In genomic region chr11:86672007-86672621, GRCh38 we compare ENCODE assay signal across 9 cellular contexts. TPM values are rescaled to one million over a fixed set of nuclear protein-coding genes. Genes with fewer than 3 reads are reported as not detected.
DNase-seq lines count a peak whose midpoint lies in the region; ATAC-seq and TF ChIP-seq lines count a peak whose summit lies in the region.
"Had no signal": no experiment of that assay in that cellular context is flagged by ENCODE, and none has a peak within 500 bp of the region (broad histone marks: within the 10 kb centered on the region; RNA-seq: fewer than 3 reads in every experiment).

Gene ME3 (minus strand): TSS chr11:86672616.

- H3K27ac ChIP-seq in RWPE2 (ENCODE audit: poor library complexity, severe bottlenecking): peak within 1 kb of the TSS; percentile 15
- no peak within 1 kb of the TSS for H3K27ac ChIP-seq in neutrophil
- peak within 1 kb of the TSS; percentile 98 to 100 for H3K27ac ChIP-seq in tibial artery
- H3K27ac ChIP-seq: SK-N-MC had no signal

- intact Hi-C loops in tibial artery (cut with DNase I; ENCODE audit: low total_unique reads): loop anchor here (10.0 kb wide), 1 partner anchor 73 kb away; no protein-coding TSS in a partner anchor

- no peaks in the 10 kb centered on the region for H3K9me3 ChIP-seq in RWPE2 (ENCODE audit: severe bottlenecking)
- no peaks in the 10 kb centered on the region for H3K9me3 ChIP-seq in neutrophil
- no peaks in the 10 kb centered on the region for H3K9me3 ChIP-seq in tibial artery

- H3K27ac Mint-ChIP-seq in activated naive CD4-positive, alpha-beta T cell treated with anti-CD3 and anti-CD28 coated beads, Interleukin-2, amount 50 U/mL, for 72 hours: peak within 1 kb of the TSS; percentile 85 to 86
- H3K27ac Mint-ChIP-seq in glutamatergic neuron (ENCODE audit: unreplicated experiment): peak within 1 kb of the TSS; percentile 20

- H3K27me3 ChIP-seq in RWPE2 (ENCODE audit: insufficient read depth, poor library complexity, severe bottlenecking) (no peaks in the 10 kb centered on the region), neutrophil (peaks cover 48% of the 10 kb centered on the region), tibial artery (no peaks in the 10 kb centered on the region)

- TF ChIP-seq CTCF in RWPE2 (IDR thresholded peaks at IDR 0.05; ENCODE audit: poor library complexity, severe bottlenecking) (no peak), glutamatergic neuron (IDR thresholded peaks at IDR 0.05; ENCODE audit: partially characterized antibody, unreplicated experiment) (no peak), neutrophil (IDR thresholded peaks at IDR 0.05) (no peak), tibial artery (IDR thresholded peaks at IDR 0.05) (no peak)

- H3K4me3 ChIP-seq in RWPE2 (ENCODE audit: severe bottlenecking): peak within 1 kb of the TSS; percentile 34
- peak within 1 kb of the TSS; percentile 38 to 51 for H3K4me3 ChIP-seq in neutrophil (ENCODE audit: low read depth in 1 of 2, low read length in 1 of 2)
- H3K4me3 ChIP-seq in tibial artery: peak within 1 kb of the TSS; percentile 87 to 93
- H3K4me3 ChIP-seq: SK-N-MC had no signal

- peaks cover 4% of the 10 kb centered on the region for H3K4me1 Mint-ChIP-seq in glutamatergic neuron (ENCODE audit: low read depth, unreplicated experiment)

- peak; percentile 53 for ATAC-seq in HG03159 (IDR thresholded peaks at IDR 0.05; ENCODE audit: unreplicated experiment)
- ATAC-seq in RWPE2 (ENCODE audit: low read depth): peak; percentile 70
- ATAC-seq in activated naive CD4-positive, alpha-beta T cell treated with anti-CD3 and anti-CD28 coated beads, Interleukin-2, amount 50 U/mL, for 72 hours: peak; percentile 82 to 85

- H3K4me3 Mint-ChIP-seq in glutamatergic neuron (ENCODE audit: unreplicated experiment): peak within 1 kb of the TSS; percentile 84

- H3K36me3 ChIP-seq in RWPE2 (ENCODE audit: low read depth) (no peaks in the 10 kb centered on the region), neutrophil (no peaks in the 10 kb centered on the region), tibial artery (no peaks in the 10 kb centered on the region)

- no peaks in the 10 kb centered on the region for H3K9me3 Mint-ChIP-seq in activated naive CD4-positive, alpha-beta T cell treated with anti-CD3 and anti-CD28 coated beads, Interleukin-2, amount 50 U/mL, for 72 hours
- H3K9me3 Mint-ChIP-seq in glutamatergic neuron (ENCODE audit: unreplicated experiment): peaks cover 3% of the 10 kb centered on the region

- H3K27me3 Mint-ChIP-seq in glutamatergic neuron (ENCODE audit: unreplicated experiment): peaks cover 2% of the 10 kb centered on the region

- peak; percentile 53 for DNase-seq in DMS153 treated with DMSO at 0.1 percent for 48 hours (lab: John Stamatoyannopoulos, UW; ENCODE audit: unreplicated experiment)
- DNase-seq in RWPE2 (ENCODE audit: low spot score): no peak
- peak; percentile 59 to 70 for DNase-seq in activated naive CD4-positive, alpha-beta T cell treated with anti-CD3 and anti-CD28 coated beads, Interleukin-2, amount 50 U/mL, for 72 hours (ENCODE audit: low spot score in 2 of 2)
- peak; percentile 56 for DNase-seq in glutamatergic neuron
- DNase-seq in tibial artery: peak; percentile 72 to 83
- no peak for DNase-seq in amniotic stem cell (lab: John Stamatoyannopoulos, UW)

- H3K36me3 Mint-ChIP-seq in activated naive CD4-positive, alpha-beta T cell treated with anti-CD3 and anti-CD28 coated beads, Interleukin-2, amount 50 U/mL, for 72 hours: peaks cover 13 to 18% of the 10 kb centered on the region in 2 donors
- H3K36me3 Mint-ChIP-seq in glutamatergic neuron (ENCODE audit: unreplicated experiment): no peaks in the 10 kb centered on the region

- peaks cover 9% of the 10 kb centered on the region for H3K4me1 ChIP-seq in RWPE2 (ENCODE audit: insufficient read depth, poor library complexity, severe bottlenecking)
- peaks cover 12 to 13% of the 10 kb centered on the region in 2 experiments for H3K4me1 ChIP-seq in neutrophil (ENCODE audit: control insufficient read depth in 1 of 2, insufficient read depth in 1 of 2, low read depth in 1 of 2, low read length in 1 of 2)
- H3K4me1 ChIP-seq in tibial artery: peaks cover 0 to 67% (median 45%) of the 10 kb centered on the region in 4 donors

RNA-seq across cellular contexts. Expression of gene ME3, which starts in this region (rescaled TPM):
- total RNA-seq in activated naive CD4-positive, alpha-beta T cell treated with anti-CD3 and anti-CD28 coated beads, Interleukin-2, amount 50 U/mL, for 72 hours: 10 to 100 TPM in 1 of 2 donors, 1 to 10 TPM in 1; 5.5 to 16.2 TPM
- 12.4 TPM for total RNA-seq in glutamatergic neuron (ENCODE audit: unreplicated experiment)

Comparison
In these comparisons a context has a peak if more than half of its experiments do, and no peak if none do; other contexts are left out.
1. DNase-seq: peak in DMS153 treated with DMSO at 0.1 percent for 48 hours (single experiment), activated naive CD4-positive, alpha-beta T cell treated with anti-CD3 and anti-CD28 coated beads, Interleukin-2, amount 50 U/mL, for 72 hours (2 of 2), glutamatergic neuron (single experiment) and tibial artery (2 of 2); none in RWPE2 (single experiment) and amniotic stem cell (single experiment).
2. H3K4me3 ChIP-seq: peak in every context shown above with its lines; median percentile 90 in tibial artery; 44 in neutrophil; 34 in RWPE2.
3. Peak in every context shown above with its lines, with median percentiles within 50 percentile points of each other: ATAC-seq.